Comparison of ENCODE assay signal across 1 cellular context in the genomic region with DNA sequence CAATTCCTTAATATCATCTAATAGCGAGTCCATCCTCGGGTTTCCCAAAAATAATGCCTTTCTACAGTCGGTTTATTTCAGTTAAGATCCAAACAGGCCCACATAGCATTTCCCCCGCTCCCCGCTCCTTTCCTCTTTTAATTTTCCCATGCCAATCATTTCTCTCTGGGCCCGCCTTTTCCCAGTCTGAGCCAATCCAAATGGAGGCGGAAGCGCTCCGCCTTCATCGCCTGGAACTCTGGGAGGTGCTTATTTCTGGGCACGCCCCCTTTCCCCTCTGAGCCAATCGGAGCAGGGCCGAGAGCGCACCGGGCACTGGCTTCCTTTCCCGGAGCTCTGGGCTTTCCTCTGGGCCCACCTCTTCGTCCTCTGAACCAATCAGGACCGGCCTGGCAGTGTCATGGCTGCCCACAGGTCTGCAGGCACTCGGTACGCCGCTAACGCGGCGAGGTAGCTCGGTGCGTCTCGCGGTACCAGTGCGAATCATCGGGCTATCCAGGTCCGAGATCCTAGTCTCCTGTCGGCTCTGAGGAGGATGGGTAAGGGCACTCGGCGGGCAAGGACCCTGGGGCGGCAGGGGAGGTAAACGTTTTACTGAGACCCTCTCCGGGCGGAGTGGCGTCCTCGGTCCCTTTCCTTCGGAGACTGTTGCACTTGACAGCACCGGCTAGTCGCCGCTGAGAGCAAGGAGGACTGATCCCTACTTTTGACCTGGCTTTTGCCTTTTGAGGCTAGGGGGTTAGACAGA.
TF ChIP-seq lines count a peak whose summit lies in the region.

A gene with protein sequence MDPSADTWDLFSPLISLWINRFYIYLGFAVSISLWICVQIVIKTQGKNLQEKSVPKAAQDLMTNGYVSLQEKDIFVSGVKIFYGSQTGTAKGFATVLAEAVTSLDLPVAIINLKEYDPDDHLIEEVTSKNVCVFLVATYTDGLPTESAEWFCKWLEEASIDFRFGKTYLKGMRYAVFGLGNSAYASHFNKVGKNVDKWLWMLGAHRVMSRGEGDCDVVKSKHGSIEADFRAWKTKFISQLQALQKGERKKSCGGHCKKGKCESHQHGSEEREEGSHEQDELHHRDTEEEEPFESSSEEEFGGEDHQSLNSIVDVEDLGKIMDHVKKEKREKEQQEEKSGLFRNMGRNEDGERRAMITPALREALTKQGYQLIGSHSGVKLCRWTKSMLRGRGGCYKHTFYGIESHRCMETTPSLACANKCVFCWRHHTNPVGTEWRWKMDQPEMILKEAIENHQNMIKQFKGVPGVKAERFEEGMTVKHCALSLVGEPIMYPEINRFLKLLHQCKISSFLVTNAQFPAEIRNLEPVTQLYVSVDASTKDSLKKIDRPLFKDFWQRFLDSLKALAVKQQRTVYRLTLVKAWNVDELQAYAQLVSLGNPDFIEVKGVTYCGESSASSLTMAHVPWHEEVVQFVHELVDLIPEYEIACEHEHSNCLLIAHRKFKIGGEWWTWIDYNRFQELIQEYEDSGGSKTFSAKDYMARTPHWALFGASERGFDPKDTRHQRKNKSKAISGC (plus strand): TSS at position 390 of the 748 bp plus-strand sequence. CDS start 146 bp downstream, at position 536.

TF ChIP-seq in GM12878, 131 proteins besides CTCF, POLR2A, EP300 and RAD21 (continued from another document):
- TF ChIP-seq RELB (IDR thresholded peaks at IDR 0.05; ENCODE audit: low read depth) (peak; percentile 82), FOS (IDR thresholded peaks at IDR 0.05; ENCODE audit: borderline replicate concordance, extremely low read depth, insufficient read length) (peak; percentile 21), RUNX3 (IDR thresholded peaks at IDR 0.05; ENCODE audit: low read length) (0 out of 2 replicates have a peak, but pooled peaks have one; percentile 36), CEBPZ (IDR thresholded peaks at IDR 0.05; ENCODE audit: low read depth, low read length) (peak; percentile 44; the same call in 1 of the 2 replicates), DPF2 (IDR thresholded peaks at IDR 0.05) (peak; percentile 60; the same call in 1 of the 2 replicates), RFX5 (IDR thresholded peaks at IDR 0.05; ENCODE audit: low read depth, low read length) (0 out of 2 replicates have a peak, but pooled peaks have one; percentile 20), CHD2 (IDR thresholded peaks at IDR 0.05; ENCODE audit: borderline replicate concordance, low read depth, low read length) (peak; percentile 86), HDGF (IDR thresholded peaks at IDR 0.05) (peak; percentile 79; the same call in 1 of the 2 replicates), SMAD5 (IDR thresholded peaks at IDR 0.05; ENCODE audit: low read depth) (peak; percentile 71; the same call in 1 of the 2 replicates), ZBTB40 (IDR thresholded peaks at IDR 0.05; ENCODE audit: borderline replicate concordance) (peak; percentile 68; the same call in 1 of the 2 replicates), ATF7 (IDR thresholded peaks at IDR 0.05; ENCODE audit: low read depth) (peak; percentile 41; the same call in 1 of the 2 replicates), POU2F2 (IDR thresholded peaks at IDR 0.05; ENCODE audit: borderline replicate concordance, low read depth, low read length) (peak; percentile 46; the same call in 1 of the 3 replicates), HCFC1 (IDR thresholded peaks at IDR 0.05; ENCODE audit: low read length) (peak; percentile 41; the same call in 1 of the 2 replicates), POLR2AphosphoS5 (IDR thresholded peaks at IDR 0.05; ENCODE audit: low read length) (peak; percentile 79), SP1 (IDR thresholded peaks at IDR 0.05; ENCODE audit: low read depth, low read length) (peak; percentile 83), GABPA (IDR thresholded peaks at IDR 0.05; ENCODE audit: low read depth) (peak; percentile 77), YY1 (IDR thresholded peaks at IDR 0.05; ENCODE audit: low read depth, low read length) (peak; percentile 95), MXI1 (IDR thresholded peaks at IDR 0.05; ENCODE audit: low read depth, low read length) (peak; percentile 89)
- TF ChIP-seq, protein P1, sequence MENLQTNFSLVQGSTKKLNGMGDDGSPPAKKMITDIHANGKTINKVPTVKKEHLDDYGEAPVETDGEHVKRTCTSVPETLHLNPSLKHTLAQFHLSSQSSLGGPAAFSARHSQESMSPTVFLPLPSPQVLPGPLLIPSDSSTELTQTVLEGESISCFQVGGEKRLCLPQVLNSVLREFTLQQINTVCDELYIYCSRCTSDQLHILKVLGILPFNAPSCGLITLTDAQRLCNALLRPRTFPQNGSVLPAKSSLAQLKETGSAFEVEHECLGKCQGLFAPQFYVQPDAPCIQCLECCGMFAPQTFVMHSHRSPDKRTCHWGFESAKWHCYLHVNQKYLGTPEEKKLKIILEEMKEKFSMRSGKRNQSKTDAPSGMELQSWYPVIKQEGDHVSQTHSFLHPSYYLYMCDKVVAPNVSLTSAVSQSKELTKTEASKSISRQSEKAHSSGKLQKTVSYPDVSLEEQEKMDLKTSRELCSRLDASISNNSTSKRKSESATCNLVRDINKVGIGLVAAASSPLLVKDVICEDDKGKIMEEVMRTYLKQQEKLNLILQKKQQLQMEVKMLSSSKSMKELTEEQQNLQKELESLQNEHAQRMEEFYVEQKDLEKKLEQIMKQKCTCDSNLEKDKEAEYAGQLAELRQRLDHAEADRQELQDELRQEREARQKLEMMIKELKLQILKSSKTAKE (IDR thresholded peaks at IDR 0.05; ENCODE audit: low read depth, poor library complexity, severe bottlenecking) = peak; percentile 19
- TF ChIP-seq, protein P2, sequence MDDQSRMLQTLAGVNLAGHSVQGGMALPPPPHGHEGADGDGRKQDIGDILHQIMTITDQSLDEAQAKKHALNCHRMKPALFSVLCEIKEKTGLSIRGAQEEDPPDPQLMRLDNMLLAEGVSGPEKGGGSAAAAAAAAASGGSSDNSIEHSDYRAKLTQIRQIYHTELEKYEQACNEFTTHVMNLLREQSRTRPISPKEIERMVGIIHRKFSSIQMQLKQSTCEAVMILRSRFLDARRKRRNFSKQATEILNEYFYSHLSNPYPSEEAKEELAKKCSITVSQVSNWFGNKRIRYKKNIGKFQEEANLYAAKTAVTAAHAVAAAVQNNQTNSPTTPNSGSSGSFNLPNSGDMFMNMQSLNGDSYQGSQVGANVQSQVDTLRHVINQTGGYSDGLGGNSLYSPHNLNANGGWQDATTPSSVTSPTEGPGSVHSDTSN (IDR thresholded peaks at IDR 0.05; ENCODE audit: insufficient replicate concordance, low read depth, low read length) = peak; percentile 95
- TF ChIP-seq, protein P3, sequence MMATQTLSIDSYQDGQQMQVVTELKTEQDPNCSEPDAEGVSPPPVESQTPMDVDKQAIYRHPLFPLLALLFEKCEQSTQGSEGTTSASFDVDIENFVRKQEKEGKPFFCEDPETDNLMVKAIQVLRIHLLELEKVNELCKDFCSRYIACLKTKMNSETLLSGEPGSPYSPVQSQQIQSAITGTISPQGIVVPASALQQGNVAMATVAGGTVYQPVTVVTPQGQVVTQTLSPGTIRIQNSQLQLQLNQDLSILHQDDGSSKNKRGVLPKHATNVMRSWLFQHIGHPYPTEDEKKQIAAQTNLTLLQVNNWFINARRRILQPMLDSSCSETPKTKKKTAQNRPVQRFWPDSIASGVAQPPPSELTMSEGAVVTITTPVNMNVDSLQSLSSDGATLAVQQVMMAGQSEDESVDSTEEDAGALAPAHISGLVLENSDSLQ (IDR thresholded peaks at IDR 0.05) = peak; percentile 99
- TF ChIP-seq, protein P4, sequence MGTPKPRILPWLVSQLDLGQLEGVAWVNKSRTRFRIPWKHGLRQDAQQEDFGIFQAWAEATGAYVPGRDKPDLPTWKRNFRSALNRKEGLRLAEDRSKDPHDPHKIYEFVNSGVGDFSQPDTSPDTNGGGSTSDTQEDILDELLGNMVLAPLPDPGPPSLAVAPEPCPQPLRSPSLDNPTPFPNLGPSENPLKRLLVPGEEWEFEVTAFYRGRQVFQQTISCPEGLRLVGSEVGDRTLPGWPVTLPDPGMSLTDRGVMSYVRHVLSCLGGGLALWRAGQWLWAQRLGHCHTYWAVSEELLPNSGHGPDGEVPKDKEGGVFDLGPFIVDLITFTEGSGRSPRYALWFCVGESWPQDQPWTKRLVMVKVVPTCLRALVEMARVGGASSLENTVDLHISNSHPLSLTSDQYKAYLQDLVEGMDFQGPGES (IDR thresholded peaks at IDR 0.05) = peak; percentile 68; the same call in 1 of the 2 replicates
- TF ChIP-seq, protein P5, sequence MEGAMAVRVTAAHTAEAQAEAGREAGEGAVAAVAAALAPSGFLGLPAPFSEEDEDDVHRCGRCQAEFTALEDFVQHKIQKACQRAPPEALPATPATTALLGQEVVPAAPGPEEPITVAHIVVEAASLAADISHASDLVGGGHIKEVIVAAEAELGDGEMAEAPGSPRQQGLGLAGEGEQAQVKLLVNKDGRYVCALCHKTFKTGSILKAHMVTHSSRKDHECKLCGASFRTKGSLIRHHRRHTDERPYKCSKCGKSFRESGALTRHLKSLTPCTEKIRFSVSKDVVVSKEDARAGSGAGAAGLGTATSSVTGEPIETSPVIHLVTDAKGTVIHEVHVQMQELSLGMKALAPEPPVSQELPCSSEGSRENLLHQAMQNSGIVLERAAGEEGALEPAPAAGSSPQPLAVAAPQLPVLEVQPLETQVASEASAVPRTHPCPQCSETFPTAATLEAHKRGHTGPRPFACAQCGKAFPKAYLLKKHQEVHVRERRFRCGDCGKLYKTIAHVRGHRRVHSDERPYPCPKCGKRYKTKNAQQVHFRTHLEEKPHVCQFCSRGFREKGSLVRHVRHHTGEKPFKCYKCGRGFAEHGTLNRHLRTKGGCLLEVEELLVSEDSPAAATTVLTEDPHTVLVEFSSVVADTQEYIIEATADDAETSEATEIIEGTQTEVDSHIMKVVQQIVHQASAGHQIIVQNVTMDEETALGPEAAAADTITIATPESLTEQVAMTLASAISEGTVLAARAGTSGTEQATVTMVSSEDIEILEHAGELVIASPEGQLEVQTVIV (IDR thresholded peaks at IDR 0.05; ENCODE audit: borderline replicate concordance, partially characterized antibody) = peak; percentile 70
TF ChIP-seq in GM12878: peak in this region for 28; not testable (repeated sequence) for 103.
